ENCODE assay signal across 8 cellular contexts in genomic region chr16:2532494-2533141, GRCh38.
DNase-seq lines count a peak whose midpoint lies in the region; ATAC-seq lines count a peak whose summit lies in the region.

No MANE protein-coding gene starts in this region.

- H3K4me1 ChIP-seq in duodenal mucosa (ENCODE audit: control insufficient read depth in 1 of 2, insufficient read depth in 2 of 2, low read length in 2 of 2) = peaks cover 7 to 17% of the 10 kb centered on the region in 2 donors

- H3K36me3 ChIP-seq in duodenal mucosa (ENCODE audit: control insufficient read depth in 1 of 2, insufficient read depth in 2 of 2, low read length in 2 of 2) = peaks cover 11 to 26% of the 10 kb centered on the region in 2 donors

- DNase-seq in DMS153 treated with DMSO at 0.1 percent for 48 hours (lab: John Stamatoyannopoulos, UW; ENCODE audit: unreplicated experiment) (peak; percentile 11), DMS153 (lab: John Stamatoyannopoulos, UW) (no peak), NCI-H146 treated with DMSO at 0.1 percent for 48 hours (lab: John Stamatoyannopoulos, UW; ENCODE audit: unreplicated experiment) (peak; percentile 64), medulla oblongata (ENCODE audit: extremely low spot score) (peak; percentile 64)
- DNase-seq in activated CD4-positive, alpha-beta T cell treated with anti-CD3 and anti-CD28 coated beads for 48 hours = peak; percentile 78
- peak; percentile 76 for DNase-seq in stimulated activated CD8-positive, alpha-beta memory T cell treated with anti-CD3 and anti-CD28 coated beads, Interleukin-4, amount 100 ng/mL, for 48 hours

- H3K27ac ChIP-seq in duodenal mucosa (ENCODE audit: low read depth, low read length) = peak overlapping the region; percentile 87

- ATAC-seq in HG02642 (IDR thresholded peaks at IDR 0.05; ENCODE audit: poor library complexity, unreplicated experiment) = no peak

- H3K9me3 ChIP-seq in duodenal mucosa (ENCODE audit: control insufficient read depth in 1 of 2, low read length in 2 of 2) = no peaks in the 10 kb centered on the region

- H3K27me3 ChIP-seq in duodenal mucosa (ENCODE audit: control insufficient read depth in 1 of 2, insufficient read depth in 2 of 2, low read length in 2 of 2) = no peaks in the 10 kb centered on the region

- H3K9ac ChIP-seq in duodenal mucosa (ENCODE audit: low read depth in 1 of 2, low read length in 2 of 2) = peak overlapping the region; percentile 85 to 96

- H3K4me3 ChIP-seq in duodenal mucosa (ENCODE audit: low read depth in 1 of 2, low read length in 2 of 2) = peak overlapping the region; percentile 71 to 82
